21 cellular contexts compared by ENCODE assay signal in genomic region chr2:20218331-20219320, GRCh38. TPM values are rescaled to one million over a fixed set of nuclear protein-coding genes. Genes with fewer than 3 reads are reported as not detected.
DNase-seq lines count a peak whose midpoint lies in the region; ATAC-seq and TF ChIP-seq lines count a peak whose summit lies in the region.
"Had no signal": no experiment of that assay in that cellular context is flagged by ENCODE, and none has a peak within 500 bp of the region (broad histone marks: within the 10 kb centered on the region; RNA-seq: fewer than 3 reads in every experiment).

No MANE protein-coding gene starts in this region.

- H3K4me3 ChIP-seq in esophagus squamous epithelium = peak overlapping the region in 3 of 4 donors; percentile 9 to 86 (median 65)
- H3K4me3 ChIP-seq in vagina = no peak overlapping the region
- H3K4me3 ChIP-seq: pancreas had no signal

- H3K27ac Mint-ChIP-seq in neural crest cell (ENCODE audit: unreplicated experiment) = peak overlapping the region; percentile 0
- H3K27ac Mint-ChIP-seq in activated CD4-positive, alpha-beta T cell treated with anti-CD3 and anti-CD28 coated beads, Interleukin-2, amount 10 ng/mL, durations not matched to agents 7 days and 5 days = no peak overlapping the region

- DNase-seq in Right ventricle myocardium superior (peak; percentile 28), left ventricle myocardium superior (no peak), esophagus squamous epithelium (lab: John Stamatoyannopoulos, UW) (no peak), neural crest cell (ENCODE audit: low read depth, low spot score) (no peak), vagina (ENCODE audit: extremely low spot score in 2 of 2) (no peak), NCI-H2171 (lab: John Stamatoyannopoulos, UW) (no peak)
- no peak for DNase-seq in activated CD4-positive, alpha-beta T cell treated with anti-CD3 and anti-CD28 coated beads, Interleukin-2, amount 10 ng/mL, durations not matched to agents 7 days and 5 days
- no peak for DNase-seq in effector CD8-positive, alpha-beta T cell (lab: John Stamatoyannopoulos, UW)
- DNase-seq: 8988T; activated CD4-positive, alpha-beta T cell treated with anti-CD3 and anti-CD28 coated beads for 4 hours; activated CD8-positive, alpha-beta memory T cell treated with anti-CD3 and anti-CD28 coated beads, Interleukin-2, amount 50 U/mL, for 4 hours; activated effector memory CD4-positive, alpha-beta T cell treated with anti-CD3 and anti-CD28 coated beads, Interleukin-2, amount 50 U/mL, for 16 hours; foreskin fibroblast; kidney glomerular epithelial cell; SK-N-SH; stimulated activated CD4-positive, alpha-beta T cell treated with anti-CD3 and anti-CD28 coated beads, Interleukin-4, amount 100 ng/mL, for 4 hours; substantia nigra had no signal

- no peak overlapping the region for H3K4me3 Mint-ChIP-seq in neural crest cell
- H3K4me3 Mint-ChIP-seq in activated CD4-positive, alpha-beta T cell treated with anti-CD3 and anti-CD28 coated beads, Interleukin-2, amount 10 ng/mL, durations not matched to agents 7 days and 5 days = no peak overlapping the region
- H3K4me3 Mint-ChIP-seq: central memory CD8-positive, alpha-beta T cell had no signal

- no peaks in the 10 kb centered on the region for H3K27me3 Mint-ChIP-seq in neural crest cell (ENCODE audit: low read depth)
- H3K27me3 Mint-ChIP-seq in activated CD4-positive, alpha-beta T cell treated with anti-CD3 and anti-CD28 coated beads, Interleukin-2, amount 10 ng/mL, durations not matched to agents 7 days and 5 days = peaks cover 37% of the 10 kb centered on the region

- H3K36me3 Mint-ChIP-seq in neural crest cell (ENCODE audit: low read depth) = peaks cover 3% of the 10 kb centered on the region
- no peaks in the 10 kb centered on the region for H3K36me3 Mint-ChIP-seq in activated CD4-positive, alpha-beta T cell treated with anti-CD3 and anti-CD28 coated beads, Interleukin-2, amount 10 ng/mL, durations not matched to agents 7 days and 5 days (ENCODE audit: low read depth)

- H3K4me1 Mint-ChIP-seq in neural crest cell = peaks cover 56% of the 10 kb centered on the region
- H3K4me1 Mint-ChIP-seq in activated CD4-positive, alpha-beta T cell treated with anti-CD3 and anti-CD28 coated beads, Interleukin-2, amount 10 ng/mL, durations not matched to agents 7 days and 5 days = peaks cover 5% of the 10 kb centered on the region
- H3K4me1 Mint-ChIP-seq: central memory CD8-positive, alpha-beta T cell had no signal

- no peak for TF ChIP-seq CTCF in esophagus squamous epithelium (IDR thresholded peaks at IDR 0.05)
- no peak for TF ChIP-seq CTCF in neural crest cell (conservative IDR thresholded peaks at IDR 0.05)
- no peak for TF ChIP-seq CTCF in vagina (IDR thresholded peaks at IDR 0.05)

- TF ChIP-seq POLR2A in esophagus squamous epithelium (IDR thresholded peaks at IDR 0.05) = no peak
- TF ChIP-seq POLR2A in vagina (IDR thresholded peaks at IDR 0.05) = no peak

- H3K9me3 ChIP-seq in esophagus squamous epithelium (no peaks in the 10 kb centered on the region), vagina (no peaks in the 10 kb centered on the region)
- H3K9me3 ChIP-seq: pancreas, SK-N-SH had no signal

- intact Hi-C loops in Right ventricle myocardium superior (cut with DNase I) (no loop called here), left ventricle myocardium superior (cut with micrococcal nuclease) (no loop called here), esophagus squamous epithelium (cut with DNase I) (no loop called here), vagina (cut with DNase I) (no loop called here)

- H3K4me1 ChIP-seq in esophagus squamous epithelium (peaks cover 31 to 100% (median 47%) of the 10 kb centered on the region in 3 donors), vagina (peaks cover 67% of the 10 kb centered on the region)
- H3K4me1 ChIP-seq: pancreas had no signal

- peak overlapping the region; percentile 91 to 97 (median 94) for H3K27ac ChIP-seq in esophagus squamous epithelium
- peak overlapping the region; percentile 94 for H3K27ac ChIP-seq in vagina
- H3K27ac ChIP-seq: pancreas had no signal

- ATAC-seq in Right ventricle myocardium superior (ENCODE audit: poor library complexity) = no peak
- no peak for ATAC-seq in left ventricle myocardium superior
- ATAC-seq: Panc1 had no signal

- POLR2A ChIA-PET in activated CD4-positive, alpha-beta T cell treated with anti-CD3 and anti-CD28 coated beads, Interleukin-2, amount 10 ng/mL, durations not matched to agents 7 days and 5 days (lab: Charles Lee) = no interaction called here

- H3K36me3 ChIP-seq in esophagus squamous epithelium = no peaks in the 10 kb centered on the region
- H3K36me3 ChIP-seq in vagina = no peaks in the 10 kb centered on the region
- H3K36me3 ChIP-seq: pancreas had no signal

- H3K27me3 ChIP-seq in esophagus squamous epithelium (peaks cover 0 to 12% (median 0%) of the 10 kb centered on the region in 4 donors), vagina (no peaks in the 10 kb centered on the region)
- H3K27me3 ChIP-seq: pancreas had no signal

- CTCF ChIA-PET in activated CD4-positive, alpha-beta T cell treated with anti-CD3 and anti-CD28 coated beads, Interleukin-2, amount 10 ng/mL, durations not matched to agents 7 days and 5 days (lab: Charles Lee) = interaction anchor here (1.6 kb wide), 1 partner anchor 10 kb away, joined by 3 read pairs; no protein-coding TSS in a partner anchor

- WGBS in esophagus squamous epithelium, 2 donors = 43 to 52% methylated on average over 13 to 17 of the region's 20 CpGs

- no peaks in the 10 kb centered on the region for H3K9me3 Mint-ChIP-seq in neural crest cell
- no peaks in the 10 kb centered on the region for H3K9me3 Mint-ChIP-seq in activated CD4-positive, alpha-beta T cell treated with anti-CD3 and anti-CD28 coated beads, Interleukin-2, amount 10 ng/mL, durations not matched to agents 7 days and 5 days
- H3K9me3 Mint-ChIP-seq: central memory CD8-positive, alpha-beta T cell had no signal

RNA-seq across cellular contexts. Expression of gene SDC1, which starts 6.3 kb away (rescaled TPM):
- total RNA-seq in Right ventricle myocardium superior = 0.11 TPM
- total RNA-seq in left ventricle myocardium superior = 0.42 TPM
- total RNA-seq in esophagus squamous epithelium = 100 to 1,000 TPM; 355 to 757 (median 496) TPM
- 81.0 and 85.4 TPM in 2 replicates for total RNA-seq in neural crest cell
- total RNA-seq in vagina = 184 TPM
- under 1 TPM in 1 of 2 experiments, not detected in 1; 0.19 TPM for total RNA-seq in activated CD4-positive, alpha-beta T cell treated with anti-CD3 and anti-CD28 coated beads, Interleukin-2, amount 10 ng/mL, durations not matched to agents 7 days and 5 days
- total RNA-seq: mononuclear cell had no signal

Comparison
In these comparisons a context has a peak if more than half of its experiments do, and no peak if none do; other contexts are left out.
1. H3K4me3 ChIP-seq: peak in esophagus squamous epithelium (3 of 4); none in vagina (0 of 2).
2. RNA of gene SDC1, which starts 6.3 kb away (total RNA-seq): 355 to 757 TPM in esophagus squamous epithelium, 184 TPM in vagina (single experiment) and 81.0 to 85.4 TPM in neural crest cell; 0.42 TPM in left ventricle myocardium superior (single experiment), 0.19 TPM in activated CD4-positive, alpha-beta T cell treated with anti-CD3 and anti-CD28 coated beads, Interleukin-2, amount 10 ng/mL, durations not matched to agents 7 days and 5 days and 0.11 TPM in Right ventricle myocardium superior (single experiment); every median in the first group is over 10 times any median in the second.